1 cellular context compared by ENCODE assay signal in genomic region chr16:7013990-7014389, GRCh38.
TF ChIP-seq lines count a peak whose summit lies in the region.

No MANE protein-coding gene starts in this region.

TF ChIP-seq in HEK293, 187 proteins besides CTCF, POLR2A, EP300 and RAD21 (continued from another document):
- TF ChIP-seq, protein P1, sequence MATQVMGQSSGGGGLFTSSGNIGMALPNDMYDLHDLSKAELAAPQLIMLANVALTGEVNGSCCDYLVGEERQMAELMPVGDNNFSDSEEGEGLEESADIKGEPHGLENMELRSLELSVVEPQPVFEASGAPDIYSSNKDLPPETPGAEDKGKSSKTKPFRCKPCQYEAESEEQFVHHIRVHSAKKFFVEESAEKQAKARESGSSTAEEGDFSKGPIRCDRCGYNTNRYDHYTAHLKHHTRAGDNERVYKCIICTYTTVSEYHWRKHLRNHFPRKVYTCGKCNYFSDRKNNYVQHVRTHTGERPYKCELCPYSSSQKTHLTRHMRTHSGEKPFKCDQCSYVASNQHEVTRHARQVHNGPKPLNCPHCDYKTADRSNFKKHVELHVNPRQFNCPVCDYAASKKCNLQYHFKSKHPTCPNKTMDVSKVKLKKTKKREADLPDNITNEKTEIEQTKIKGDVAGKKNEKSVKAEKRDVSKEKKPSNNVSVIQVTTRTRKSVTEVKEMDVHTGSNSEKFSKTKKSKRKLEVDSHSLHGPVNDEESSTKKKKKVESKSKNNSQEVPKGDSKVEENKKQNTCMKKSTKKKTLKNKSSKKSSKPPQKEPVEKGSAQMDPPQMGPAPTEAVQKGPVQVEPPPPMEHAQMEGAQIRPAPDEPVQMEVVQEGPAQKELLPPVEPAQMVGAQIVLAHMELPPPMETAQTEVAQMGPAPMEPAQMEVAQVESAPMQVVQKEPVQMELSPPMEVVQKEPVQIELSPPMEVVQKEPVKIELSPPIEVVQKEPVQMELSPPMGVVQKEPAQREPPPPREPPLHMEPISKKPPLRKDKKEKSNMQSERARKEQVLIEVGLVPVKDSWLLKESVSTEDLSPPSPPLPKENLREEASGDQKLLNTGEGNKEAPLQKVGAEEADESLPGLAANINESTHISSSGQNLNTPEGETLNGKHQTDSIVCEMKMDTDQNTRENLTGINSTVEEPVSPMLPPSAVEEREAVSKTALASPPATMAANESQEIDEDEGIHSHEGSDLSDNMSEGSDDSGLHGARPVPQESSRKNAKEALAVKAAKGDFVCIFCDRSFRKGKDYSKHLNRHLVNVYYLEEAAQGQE (tag by site-specific recombination; IDR thresholded peaks at IDR 0.05), result peak; percentile 90
- no peak for TF ChIP-seq ZBTB1 (tag by site-specific recombination; IDR thresholded peaks at IDR 0.05)
- no peak for TF ChIP-seq ZBTB21 (tag by site-specific recombination; IDR thresholded peaks at IDR 0.05)
TF ChIP-seq in HEK293: peak in this region for 1.
